In genomic region chr10:3272300-3272699, GRCh38 we compare ENCODE assay signal across 27 cellular contexts.
"Had no signal": no experiment of that assay in that cellular context is flagged by ENCODE, and none has a peak within 500 bp of the region (broad histone marks: within the 10 kb centered on the region; RNA-seq: fewer than 3 reads in every experiment).

No MANE protein-coding gene starts in this region.

- H3K4me1 ChIP-seq: body of pancreas, esophagus squamous epithelium had no signal

- H3K4me3 ChIP-seq: adrenal gland, body of pancreas, dorsolateral prefrontal cortex, esophagus squamous epithelium, gastroesophageal sphincter had no signal

- H3K36me3 Mint-ChIP-seq: activated naive CD8-positive, alpha-beta T cell had no signal

- ATAC-seq: activated T-cell treated with anti-CD3 and anti-CD28 coated beads, Interleukin-2, amount 50 U/mL, for 72 hours; body of pancreas; gastroesophageal sphincter had no signal

- FAIRE-seq: colon had no signal

- H3K4me1 Mint-ChIP-seq: activated CD4-positive, alpha-beta memory T cell treated with anti-CD3 and anti-CD28 coated beads, Interleukin-2, amount 10 ng/mL, durations not matched to agents 7 days and 5 days; activated CD4-positive, alpha-beta T cell treated with anti-CD3 and anti-CD28 coated beads, Interleukin-2, amount 10 ng/mL, durations not matched to agents 7 days and 5 days had no signal

- H3K4me3 Mint-ChIP-seq: activated CD4-positive, alpha-beta memory T cell treated with anti-CD3 and anti-CD28 coated beads, Interleukin-2, amount 10 ng/mL, durations not matched to agents 7 days and 5 days; activated CD4-positive, alpha-beta T cell treated with anti-CD3 and anti-CD28 coated beads, Interleukin-2, amount 10 ng/mL, durations not matched to agents 7 days and 5 days; activated naive CD8-positive, alpha-beta T cell; activated T-cell treated with anti-CD3 and anti-CD28 coated beads, Interleukin-2, amount 50 U/mL, for 24 hours; activated T-cell treated with anti-CD3 and anti-CD28 coated beads, Interleukin-2, amount 50 U/mL, for 72 hours; endodermal cell had no signal

- H3K27me3 ChIP-seq: adrenal gland, body of pancreas, esophagus squamous epithelium, gastroesophageal sphincter had no signal

- H3K9me3 ChIP-seq: adrenal gland, body of pancreas, esophagus squamous epithelium, gastroesophageal sphincter had no signal

- H3K9me3 Mint-ChIP-seq: activated CD4-positive, alpha-beta memory T cell treated with anti-CD3 and anti-CD28 coated beads, Interleukin-2, amount 10 ng/mL, durations not matched to agents 7 days and 5 days; activated CD4-positive, alpha-beta T cell treated with anti-CD3 and anti-CD28 coated beads, Interleukin-2, amount 10 ng/mL, durations not matched to agents 7 days and 5 days; activated T-cell treated with anti-CD3 and anti-CD28 coated beads, Interleukin-2, amount 50 U/mL, for 24 hours; activated T-cell treated with anti-CD3 and anti-CD28 coated beads, Interleukin-2, amount 50 U/mL, for 72 hours; endodermal cell had no signal

- H3K27ac ChIP-seq: adrenal gland, body of pancreas, dorsolateral prefrontal cortex, epithelial cell of prostate, esophagus squamous epithelium, gastroesophageal sphincter had no signal

- H3K36me3 ChIP-seq: adrenal gland, esophagus squamous epithelium, gastroesophageal sphincter had no signal

- H3K27ac Mint-ChIP-seq: activated CD4-positive, alpha-beta memory T cell treated with anti-CD3 and anti-CD28 coated beads, Interleukin-2, amount 10 ng/mL, durations not matched to agents 7 days and 5 days; activated CD4-positive, alpha-beta T cell treated with anti-CD3 and anti-CD28 coated beads, Interleukin-2, amount 10 ng/mL, durations not matched to agents 7 days and 5 days; activated naive CD8-positive, alpha-beta T cell; activated T-cell treated with anti-CD3 and anti-CD28 coated beads, Interleukin-2, amount 50 U/mL, for 24 hours; activated T-cell treated with anti-CD3 and anti-CD28 coated beads, Interleukin-2, amount 50 U/mL, for 72 hours; endodermal cell had no signal

- DNase-seq: activated CD4-positive, alpha-beta memory T cell treated with anti-CD3 and anti-CD28 coated beads, Interleukin-2, amount 10 ng/mL, durations not matched to agents 7 days and 5 days; activated CD4-positive, alpha-beta T cell treated with anti-CD3 and anti-CD28 coated beads for 1 hour; activated CD4-positive, alpha-beta T cell treated with anti-CD3 and anti-CD28 coated beads for 4 hours; activated CD4-positive, alpha-beta T cell treated with anti-CD3 and anti-CD28 coated beads, Interleukin-2, amount 10 ng/mL, durations not matched to agents 7 days and 5 days; activated CD4-positive, alpha-beta T cell treated with anti-CD3 and anti-CD28 coated beads, Interleukin-2, amount 50 U/mL, for 4 hours; activated CD8-positive, alpha-beta memory T cell treated with anti-CD3 and anti-CD28 coated beads, Interleukin-2, amount 50 U/mL, for 48 hours; activated gamma-delta T cell treated with Interleukin-2 at 50 U/mL for 16 hours; activated naive CD4-positive, alpha-beta T cell treated with anti-CD3 and anti-CD28 coated beads, Interleukin-2, amount 50 U/mL, for 16 hours; activated naive CD4-positive, alpha-beta T cell treated with Interleukin-2 at 50 U/mL for 16 hours; activated T-cell treated with anti-CD3 and anti-CD28 coated beads for 4 hours; activated T-cell treated with anti-CD3 and anti-CD28 coated beads, Interleukin-2, amount 50 U/mL, for 24 hours; activated T-cell treated with anti-CD3 and anti-CD28 coated beads, Interleukin-2, amount 50 U/mL, for 72 hours; adrenal gland; amygdala; aorta; body of pancreas; caudate nucleus; dorsolateral prefrontal cortex; effector memory CD4-positive, alpha-beta T cell; endodermal cell; esophagus squamous epithelium; foreskin melanocyte; T-helper 2 cell had no signal
